8 cellular contexts compared by ENCODE assay signal in the genomic region with DNA sequence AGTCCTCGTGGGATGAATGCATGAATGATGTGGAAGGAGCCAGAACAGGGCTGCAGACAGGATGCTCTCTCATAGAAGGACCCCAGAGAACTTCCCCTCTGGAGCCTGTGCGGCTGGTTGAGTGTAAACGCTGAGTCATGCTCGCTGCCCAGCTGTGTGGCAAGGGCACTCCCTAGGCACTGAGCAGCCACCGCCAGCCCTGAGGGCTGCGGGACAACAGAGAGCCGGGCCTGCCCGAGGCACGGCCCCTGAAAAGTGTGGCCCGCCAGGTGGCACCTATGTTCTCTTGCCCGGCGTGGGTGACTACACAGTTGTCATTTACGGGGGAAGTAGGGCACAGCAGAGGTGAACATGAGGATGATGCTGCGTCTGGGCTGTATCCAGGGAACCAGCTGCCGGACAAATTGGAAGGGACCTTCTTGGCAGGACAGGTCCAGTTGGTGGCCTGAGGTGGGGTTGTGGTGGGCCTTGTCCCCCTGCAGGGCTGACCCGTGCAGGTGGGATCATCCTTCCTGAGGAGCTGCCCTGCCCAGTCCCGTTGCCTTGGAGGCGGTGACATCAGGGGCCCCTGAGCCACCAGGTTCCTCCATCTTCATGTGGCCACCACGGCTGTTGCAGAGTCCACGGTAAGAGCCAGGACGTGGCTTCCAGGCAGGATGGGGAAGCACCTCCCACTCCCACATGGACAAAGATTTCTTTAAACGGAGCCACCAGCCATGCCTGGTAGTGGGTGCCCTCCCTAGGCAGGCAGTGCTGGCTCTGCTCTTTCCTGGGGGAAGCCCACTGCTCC.
A peak's percentile ranks its signal among the peaks of the same experiment; 100 is the strongest.
DNase-seq lines count a peak whose midpoint lies in the region; ATAC-seq and TF ChIP-seq lines count a peak whose summit lies in the region.

No MANE protein-coding gene starts in this region.

- no peaks in the 10 kb centered on the region for H3K9me2 ChIP-seq in Karpas-422 (replicated peaks; ENCODE audit: insufficient read depth, low read length)

- peaks cover 14 to 74% (median 69%) of the 10 kb centered on the region in 3 donors for H3K4me1 Mint-ChIP-seq in naive B cell

- H3K27ac Mint-ChIP-seq in naive B cell = peak overlapping the region in 3 of 6 donors; percentile 52 to 81 (median 53)

- H3K27me3 ChIP-seq in Karpas-422 (ENCODE audit: low read length) = no peaks in the 10 kb centered on the region
- peaks cover 3% of the 10 kb centered on the region for H3K27me3 ChIP-seq in adipocyte (replicated peaks; ENCODE audit: control insufficient read depth, insufficient read depth, low read length)

- H3K36me3 Mint-ChIP-seq in naive B cell = no peaks in the 10 kb centered on the region

- H3K4me3 ChIP-seq in Karpas-422 (ENCODE audit: low read length) (no peak overlapping the region), adipocyte (ENCODE audit: low read length) (no peak overlapping the region)

- H3K27ac ChIP-seq in Karpas-422 (ENCODE audit: low read length) = no peak overlapping the region

- no peaks in the 10 kb centered on the region for H3K36me3 ChIP-seq in Karpas-422 (ENCODE audit: insufficient read depth, low read length)
- H3K36me3 ChIP-seq in adipocyte (ENCODE audit: control insufficient read depth, insufficient read depth, low read length, severe bottlenecking) = peaks cover 4% of the 10 kb centered on the region

- no peaks in the 10 kb centered on the region for H3K9me3 ChIP-seq in Karpas-422 (ENCODE audit: low read length)
- H3K9me3 ChIP-seq in adipocyte (ENCODE audit: control insufficient read depth, low read length) = no peaks in the 10 kb centered on the region

- H3K4me3 Mint-ChIP-seq in naive B cell = peak overlapping the region in 5 of 8 donors; percentile 46 to 81 (median 63)

- no peaks in the 10 kb centered on the region; the same call in 1 of the 2 replicates for H4K20me1 ChIP-seq in Karpas-422 (ENCODE audit: insufficient read depth, low read depth, low read length)

- H3K4me1 ChIP-seq in Karpas-422 (ENCODE audit: low read length) = peaks cover 37% of the 10 kb centered on the region
- peaks cover 55% of the 10 kb centered on the region for H3K4me1 ChIP-seq in adipocyte (ENCODE audit: control insufficient read depth, insufficient read depth, low read length)

- H3K9ac ChIP-seq in Karpas-422 (ENCODE audit: low read length) = no peak overlapping the region
- H3K9ac ChIP-seq in adipocyte (ENCODE audit: low read length) = no peak overlapping the region

- H3K4me2 ChIP-seq in Karpas-422 (ENCODE audit: low read depth, low read length, poor library complexity, severe bottlenecking) = peak overlapping the region; percentile 20

- DNase-seq in COLO668 (lab: John Stamatoyannopoulos, UW; ENCODE audit: unreplicated experiment) = peak; percentile 38
- peak; percentile 71 for DNase-seq in Karpas-422
- DNase-seq in adipocyte (ENCODE audit: low read depth) = peak; percentile 14
- DNase-seq in naive B cell = peak; percentile 12
- DNase-seq in DMS114 treated with DMSO at 0.1 percent for 48 hours (lab: John Stamatoyannopoulos, UW; ENCODE audit: unreplicated experiment) = no peak
- no peak for DNase-seq in GM13976 (ENCODE audit: low spot score)

- no peak for TF ChIP-seq CTCF in GM13976 (IDR thresholded peaks at IDR 0.05; ENCODE audit: borderline replicate concordance, control extremely low read depth, extremely low read depth, insufficient read depth, missing control alignments)

- in situ Hi-C loops in GM13976 (cut with MboI; ENCODE audit: low sequenced_read_pairs, unreplicated experiment) = no loop called here

- peaks cover 10 to 56% (median 23%) of the 10 kb centered on the region in 3 donors for H3K27me3 Mint-ChIP-seq in naive B cell

- peak; percentile 32 to 43 for ATAC-seq in naive B cell (ENCODE audit: low read depth in 2 of 2)
- no peak for ATAC-seq in HG02642 (IDR thresholded peaks at IDR 0.05; ENCODE audit: poor library complexity, unreplicated experiment)
- ATAC-seq in GM18517 (IDR thresholded peaks at IDR 0.05; ENCODE audit: unreplicated experiment) = no peak

- H3K79me2 ChIP-seq in Karpas-422 (ENCODE audit: low read length) = no peaks in the 10 kb centered on the region

- H2AFZ ChIP-seq in Karpas-422 (ENCODE audit: low read length) = no peak overlapping the region

- no peaks in the 10 kb centered on the region for H3K9me3 Mint-ChIP-seq in naive B cell

Comparison
In these comparisons a context has a peak if more than half of its experiments do, and no peak if none do; other contexts are left out.
1. DNase-seq: peak in COLO668 (single experiment), Karpas-422 (single experiment), adipocyte (single experiment) and naive B cell (single experiment); none in DMS114 treated with DMSO at 0.1 percent for 48 hours (single experiment) and GM13976 (single experiment).
2. ATAC-seq: peak in naive B cell (2 of 2); none in HG02642 (single experiment) and GM18517 (single experiment).